Comparison of ENCODE assay signal across 24 cellular contexts in the genomic region with DNA sequence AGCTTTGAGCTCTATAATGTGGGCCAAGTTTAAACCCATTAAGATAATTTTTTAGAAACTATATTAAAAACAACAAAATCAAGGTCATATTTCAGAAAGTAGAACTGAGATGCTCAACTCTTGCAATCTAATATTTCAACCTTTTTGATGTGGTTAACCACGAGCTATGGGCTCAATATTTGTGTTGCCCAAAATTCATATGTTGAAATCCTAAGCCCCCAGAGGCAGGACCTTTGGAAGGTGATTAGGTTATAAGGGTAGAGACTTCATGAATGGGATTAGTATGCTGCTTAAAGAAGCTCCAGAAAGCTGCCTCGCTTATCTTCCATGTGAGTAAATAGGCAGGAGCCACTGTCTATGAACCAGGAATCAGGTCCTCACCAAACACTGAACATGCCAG.
"Had no signal": no experiment of that assay in that cellular context is flagged by ENCODE, and none has a peak within 500 bp of the region (broad histone marks: within the 10 kb centered on the region; RNA-seq: fewer than 3 reads in every experiment).

No MANE protein-coding gene starts in this region.

- H3K4me1 ChIP-seq: adrenal gland, Peyer's patch had no signal

- H3K27me3 Mint-ChIP-seq: activated CD4-positive, alpha-beta memory T cell treated with anti-CD3 and anti-CD28 coated beads for 36 hours; activated CD4-positive, alpha-beta T cell treated with anti-CD3 and anti-CD28 coated beads, Interleukin-2, amount 10 ng/mL, durations not matched to agents 7 days and 5 days; activated naive CD4-positive, alpha-beta T cell treated with anti-CD3 and anti-CD28 coated beads, Interleukin-2, amount 10 ng/mL, durations not matched to agents 7 days and 5 days; activated naive CD8-positive, alpha-beta T cell treated with anti-CD3 and anti-CD28 coated beads for 36 hours had no signal

- ATAC-seq: activated T-cell treated with anti-CD3 and anti-CD28 coated beads, Interleukin-2, amount 50 U/mL, for 72 hours had no signal

- H3K4me3 Mint-ChIP-seq: activated CD4-positive, alpha-beta memory T cell treated with anti-CD3 and anti-CD28 coated beads for 36 hours; activated CD4-positive, alpha-beta T cell treated with anti-CD3 and anti-CD28 coated beads, Interleukin-2, amount 10 ng/mL, durations not matched to agents 7 days and 5 days; activated naive CD4-positive, alpha-beta T cell treated with anti-CD3 and anti-CD28 coated beads, Interleukin-2, amount 10 ng/mL, durations not matched to agents 7 days and 5 days; activated naive CD8-positive, alpha-beta T cell treated with anti-CD3 and anti-CD28 coated beads for 36 hours; activated T-cell treated with anti-CD3 and anti-CD28 coated beads, Interleukin-2, amount 50 U/mL, for 72 hours had no signal

- H3K36me3 Mint-ChIP-seq: activated CD4-positive, alpha-beta memory T cell treated with anti-CD3 and anti-CD28 coated beads for 36 hours; activated naive CD4-positive, alpha-beta T cell treated with anti-CD3 and anti-CD28 coated beads, Interleukin-2, amount 10 ng/mL, durations not matched to agents 7 days and 5 days; activated naive CD8-positive, alpha-beta T cell treated with anti-CD3 and anti-CD28 coated beads for 36 hours had no signal

- H3K4me3 ChIP-seq: adrenal gland, Peyer's patch, SK-N-MC had no signal

- H3K9me3 ChIP-seq: adrenal gland, Peyer's patch had no signal

- H3K27me3 ChIP-seq: adrenal gland, Peyer's patch had no signal

- H3K36me3 ChIP-seq: adrenal gland, Peyer's patch had no signal

- H3K27ac Mint-ChIP-seq: activated CD4-positive, alpha-beta memory T cell treated with anti-CD3 and anti-CD28 coated beads for 36 hours; activated CD4-positive, alpha-beta T cell treated with anti-CD3 and anti-CD28 coated beads, Interleukin-2, amount 10 ng/mL, durations not matched to agents 7 days and 5 days; activated naive CD4-positive, alpha-beta T cell treated with anti-CD3 and anti-CD28 coated beads, Interleukin-2, amount 10 ng/mL, durations not matched to agents 7 days and 5 days; activated naive CD8-positive, alpha-beta T cell treated with anti-CD3 and anti-CD28 coated beads for 36 hours; activated T-cell treated with anti-CD3 and anti-CD28 coated beads, Interleukin-2, amount 50 U/mL, for 72 hours; activated T-helper 2 cell treated with anti-CD3 and anti-CD28 coated beads, Interferon-gamma antibody, Interleukin-2, Interleukin-4, amounts not matched to agents 10 μg/mL and 5 μg/mL and 100 μg/mL, durations not matched to agents 14 hours and 24 hours and 36 hours had no signal

- H3K9me3 Mint-ChIP-seq: activated CD4-positive, alpha-beta memory T cell treated with anti-CD3 and anti-CD28 coated beads for 36 hours; activated CD4-positive, alpha-beta T cell treated with anti-CD3 and anti-CD28 coated beads, Interleukin-2, amount 10 ng/mL, durations not matched to agents 7 days and 5 days; activated naive CD4-positive, alpha-beta T cell treated with anti-CD3 and anti-CD28 coated beads, Interleukin-2, amount 10 ng/mL, durations not matched to agents 7 days and 5 days; activated naive CD8-positive, alpha-beta T cell treated with anti-CD3 and anti-CD28 coated beads for 36 hours; activated T-cell treated with anti-CD3 and anti-CD28 coated beads, Interleukin-2, amount 50 U/mL, for 72 hours; activated T-helper 2 cell treated with anti-CD3 and anti-CD28 coated beads, Interferon-gamma antibody, Interleukin-2, Interleukin-4, amounts not matched to agents 10 μg/mL and 5 μg/mL and 100 μg/mL, durations not matched to agents 14 hours and 24 hours and 36 hours had no signal

- H3K27ac ChIP-seq: adrenal gland, Peyer's patch, VCaP had no signal

- H3K4me1 Mint-ChIP-seq: activated CD4-positive, alpha-beta T cell treated with anti-CD3 and anti-CD28 coated beads, Interleukin-2, amount 10 ng/mL, durations not matched to agents 7 days and 5 days; activated naive CD4-positive, alpha-beta T cell treated with anti-CD3 and anti-CD28 coated beads, Interleukin-2, amount 10 ng/mL, durations not matched to agents 7 days and 5 days; activated naive CD8-positive, alpha-beta T cell treated with anti-CD3 and anti-CD28 coated beads for 36 hours had no signal

- DNase-seq: activated CD4-positive, alpha-beta memory T cell treated with anti-CD3 and anti-CD28 coated beads for 36 hours; activated CD4-positive, alpha-beta T cell treated with anti-CD3 and anti-CD28 coated beads, Interleukin-2, amount 10 ng/mL, durations not matched to agents 7 days and 5 days; activated CD4-positive, CD25-positive, alpha-beta regulatory T cell; activated gamma-delta T cell treated with Interleukin-2 at 50 U/mL for 16 hours; activated naive CD4-positive, alpha-beta T cell treated with anti-CD3 and anti-CD28 coated beads, Interleukin-2, amount 10 ng/mL, durations not matched to agents 7 days and 5 days; activated naive CD8-positive, alpha-beta T cell treated with anti-CD3 and anti-CD28 coated beads for 36 hours; activated T-cell treated with anti-CD3 and anti-CD28 coated beads, Interleukin-2, amount 50 U/mL, for 72 hours; adrenal gland; anterior cingulate cortex; cerebellar nuclear complex; NCI-H1105 treated with DMSO at 0.1 percent for 48 hours; NCI-H1436 treated with DMSO at 0.1 percent for 48 hours; NCI-H187 treated with DMSO at 0.1 percent for 48 hours; NCI-H2081 treated with DMSO at 0.1 percent for 48 hours; NCI-H446; NCI-H524 treated with DMSO at 0.1 percent for 48 hours; NCI-H748 treated with DMSO at 0.1 percent for 48 hours; NK-92 treated with Interleukin-12 subunit alpha and Interleukin-12 subunit beta, amount 100 ng/mL, for 24 hours; Peyer's patch; SIG-M5; T-helper 1 cell had no signal
